Comparison of ENCODE assay signal across 20 cellular contexts in genomic region chr10:117367718-117368117, GRCh38.
"Had no signal": no experiment of that assay in that cellular context is flagged by ENCODE, and none has a peak within 500 bp of the region (broad histone marks: within the 10 kb centered on the region; RNA-seq: fewer than 3 reads in every experiment).

No MANE protein-coding gene starts in this region.

- H3K9me3 ChIP-seq: left lung, testis, vagina had no signal

- DNase-seq: activated T-cell treated with anti-CD3 and anti-CD28 coated beads, Interleukin-2, amount 50 U/mL, for 24 hours; aorta; brain microvascular endothelial cell; caudate nucleus; dermis blood vessel endothelial cell; effector CD8-positive, alpha-beta T cell; erythroblast; foreskin fibroblast; kidney; left lung; small intestine; stimulated activated CD4-positive, alpha-beta T cell treated with anti-CD3 and anti-CD28 coated beads, Interleukin-15, amount 100 ng/mL, for 24 hours; testis had no signal

- H3K27me3 ChIP-seq: brain microvascular endothelial cell, left lung, testis, vagina had no signal

- H3K4me3 ChIP-seq: left lung, testis, vagina had no signal

- ATAC-seq: activated naive CD4-positive, alpha-beta T cell treated with anti-CD3 and anti-CD28 coated beads, Interleukin-2, amount 50 U/mL, for 72 hours; activated T-helper 17 cell treated with anti-CD3 and anti-CD28 coated beads, Interleukin-2, amount 50 U/mL, for 72 hours; left lung; natural killer cell treated with Interleukin-12 subunit alpha and Interleukin-12 subunit beta and Interleukin-15 and Interleukin-18, amount 100 ng/mL, for 72 hours; sciatic nerve; stimulated activated memory B cell treated with anti-CD40 and anti-IgM and Interleukin-4, amounts not matched to agents 10 μg/mL and 1 μg/mL and 100 μg/mL, for 72 hours; WTC11 had no signal

- H3K36me3 ChIP-seq: brain microvascular endothelial cell, left lung, vagina had no signal

- H3K27ac ChIP-seq: brain microvascular endothelial cell, testis, vagina had no signal
